ENCODE assay signal across 8 cellular contexts in the genomic region with DNA sequence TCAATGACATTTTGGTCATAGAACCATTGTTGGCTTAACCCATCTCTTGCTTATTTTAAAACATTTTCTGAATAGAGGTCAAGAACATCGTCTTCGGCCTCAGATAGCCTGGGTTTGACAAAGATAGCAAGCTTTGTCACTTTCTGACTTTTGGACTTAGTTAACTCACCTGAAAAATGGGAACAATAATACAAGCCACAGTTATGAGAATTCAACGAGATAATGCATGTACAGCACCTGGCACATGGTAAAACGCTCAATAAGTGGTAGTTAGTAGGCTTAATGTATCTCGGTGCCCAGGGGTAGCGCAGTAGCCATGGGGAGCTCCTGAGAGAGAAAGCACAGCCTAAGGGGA. TPM values are rescaled to one million over a fixed set of nuclear protein-coding genes. Genes with fewer than 3 reads are reported as not detected.
DNase-seq lines count a peak whose midpoint lies in the region; ATAC-seq and TF ChIP-seq lines count a peak whose summit lies in the region.

No MANE protein-coding gene starts in this region.

- H3K4me3 Mint-ChIP-seq in CD4-positive, alpha-beta memory T cell: peak overlapping the region; percentile 90 to 97 (median 92)
- peak overlapping the region; percentile 86 for H3K4me3 Mint-ChIP-seq in chondrocyte (ENCODE audit: unreplicated experiment)
- peak overlapping the region; percentile 95 for H3K4me3 Mint-ChIP-seq in natural killer cell treated with Interleukin-12 subunit alpha and Interleukin-12 subunit beta and Interleukin-15 and Interleukin-18, amount 100 ng/mL, for 72 hours

- peaks cover 14% of the 10 kb centered on the region for H3K36me3 ChIP-seq in CD4-positive, alpha-beta memory T cell (ENCODE audit: insufficient read depth, low read length)

- peak overlapping the region; percentile 69 to 77 for H3K4me3 ChIP-seq in CD4-positive, alpha-beta memory T cell (ENCODE audit: low read length in 2 of 2)
- H3K4me3 ChIP-seq in HL-60 (replicated peaks; ENCODE audit: insufficient read depth, low read length): peak overlapping the region; percentile 99

- no peak for TF ChIP-seq CTCF in HL-60 (IDR thresholded peaks at IDR 0.05; ENCODE audit: insufficient read depth, low read length)
- no peak for TF ChIP-seq CTCF in chondrocyte (IDR thresholded peaks at IDR 0.05)
- no peak for TF ChIP-seq CTCF in GM20000 (IDR thresholded peaks at IDR 0.05; ENCODE audit: extremely low read depth, missing control alignments)

- H3K27ac ChIP-seq in CD4-positive, alpha-beta memory T cell (ENCODE audit: low read depth, low read length): peak overlapping the region; percentile 73
- peak overlapping the region; percentile 73 for H3K27ac ChIP-seq in HL-60 (replicated peaks)

- no peaks in the 10 kb centered on the region for H3K27me3 ChIP-seq in CD4-positive, alpha-beta memory T cell (ENCODE audit: insufficient read depth, low read length)
- no peaks in the 10 kb centered on the region for H3K27me3 ChIP-seq in HL-60 (ENCODE audit: insufficient read depth, poor library complexity, severe bottlenecking)

- DNase-seq in CD4-positive, alpha-beta memory T cell: no peak
- no peak for DNase-seq in HL-60 (ENCODE audit: low read depth in 1 of 2, low spot score in 1 of 2)
- no peak for DNase-seq in chondrocyte (ENCODE audit: low spot score)
- no peak for DNase-seq in natural killer cell treated with Interleukin-12 subunit alpha and Interleukin-12 subunit beta and Interleukin-15 and Interleukin-18, amount 100 ng/mL, for 72 hours (ENCODE audit: low spot score)
- DNase-seq in NCI-H2171 treated with DMSO at 0.1 percent for 48 hours (lab: John Stamatoyannopoulos, UW): no peak
- DNase-seq in GM20000 (ENCODE audit: low spot score): no peak

- intact Hi-C loops in CD4-positive, alpha-beta memory T cell (cut with micrococcal nuclease): loop anchor here (1.0 to 10.0 kb wide), 3 partner anchors 108 to 529 kb away; a partner anchor contains a TSS

- POLR2A ChIA-PET in CD4-positive, alpha-beta memory T cell (lab: Charles Lee; ENCODE audit: partially characterized antibody): interaction anchor here (0.7 to 1.4 kb wide), 4 partner anchors 9 to 322 kb away, joined by 3 to 6 read pairs (median 4); a partner anchor contains a TSS

- H3K4me1 ChIP-seq in CD4-positive, alpha-beta memory T cell (ENCODE audit: insufficient read depth, low read length): peaks cover 46% of the 10 kb centered on the region

- no peak for ATAC-seq in natural killer cell treated with Interleukin-12 subunit alpha and Interleukin-12 subunit beta and Interleukin-15 and Interleukin-18, amount 100 ng/mL, for 72 hours
- ATAC-seq in GM21381 (IDR thresholded peaks at IDR 0.05; ENCODE audit: unreplicated experiment): no peak
- ATAC-seq in HG02938 (IDR thresholded peaks at IDR 0.05; ENCODE audit: unreplicated experiment): no peak

- peak overlapping the region; percentile 79 to 93 (median 91) for H3K27ac Mint-ChIP-seq in CD4-positive, alpha-beta memory T cell
- peak overlapping the region; percentile 73 for H3K27ac Mint-ChIP-seq in chondrocyte (ENCODE audit: unreplicated experiment)
- peak overlapping the region; percentile 68 to 86 for H3K27ac Mint-ChIP-seq in natural killer cell treated with Interleukin-12 subunit alpha and Interleukin-12 subunit beta and Interleukin-15 and Interleukin-18, amount 100 ng/mL, for 72 hours

- CTCF ChIA-PET in CD4-positive, alpha-beta memory T cell (lab: Charles Lee; ENCODE audit: partially characterized antibody): interaction anchor here (0.8 to 1.1 kb wide), 3 partner anchors 15 to 72 kb away, joined by 3 read pairs; no protein-coding TSS in a partner anchor

- peaks cover 0 to 2% (median 0%) of the 10 kb centered on the region in 8 donors for H3K9me3 Mint-ChIP-seq in CD4-positive, alpha-beta memory T cell
- H3K9me3 Mint-ChIP-seq in chondrocyte (ENCODE audit: low read depth): no peaks in the 10 kb centered on the region
- no peaks in the 10 kb centered on the region for H3K9me3 Mint-ChIP-seq in natural killer cell treated with Interleukin-12 subunit alpha and Interleukin-12 subunit beta and Interleukin-15 and Interleukin-18, amount 100 ng/mL, for 72 hours

- no peaks in the 10 kb centered on the region for H3K27me3 Mint-ChIP-seq in CD4-positive, alpha-beta memory T cell
- no peaks in the 10 kb centered on the region for H3K27me3 Mint-ChIP-seq in chondrocyte (ENCODE audit: low read depth)
- H3K27me3 Mint-ChIP-seq in natural killer cell treated with Interleukin-12 subunit alpha and Interleukin-12 subunit beta and Interleukin-15 and Interleukin-18, amount 100 ng/mL, for 72 hours: no peaks in the 10 kb centered on the region

- peaks cover 46 to 81% (median 66%) of the 10 kb centered on the region in 4 donors for H3K4me1 Mint-ChIP-seq in CD4-positive, alpha-beta memory T cell
- H3K4me1 Mint-ChIP-seq in chondrocyte (ENCODE audit: low read depth): peaks cover 52% of the 10 kb centered on the region
- H3K4me1 Mint-ChIP-seq in natural killer cell treated with Interleukin-12 subunit alpha and Interleukin-12 subunit beta and Interleukin-15 and Interleukin-18, amount 100 ng/mL, for 72 hours (ENCODE audit: low read depth in 2 of 2): peaks cover 43 to 55% of the 10 kb centered on the region in 2 donors

- peaks cover 0 to 50% of the 10 kb centered on the region in 2 donors for H3K36me3 Mint-ChIP-seq in CD4-positive, alpha-beta memory T cell
- H3K36me3 Mint-ChIP-seq in chondrocyte (ENCODE audit: low read depth): peaks cover under 1% of the 10 kb centered on the region
- H3K36me3 Mint-ChIP-seq in natural killer cell treated with Interleukin-12 subunit alpha and Interleukin-12 subunit beta and Interleukin-15 and Interleukin-18, amount 100 ng/mL, for 72 hours: peaks cover 9% of the 10 kb centered on the region

- no peaks in the 10 kb centered on the region for H3K9me3 ChIP-seq in CD4-positive, alpha-beta memory T cell (ENCODE audit: control insufficient read depth in 1 of 2, low read length in 2 of 2)

RNA-seq across cellular contexts. Expression of a gene that starts 0.4 kb away (rescaled TPM):
- total RNA-seq in CD4-positive, alpha-beta memory T cell: 10 to 100 TPM; 51.8 to 57.9 TPM
- 10 to 100 TPM; 30.2 to 34.3 TPM for polyA plus RNA-seq in CD4-positive, alpha-beta memory T cell
- total RNA-seq in chondrocyte: 28.0 to 45.6 TPM (median 29.4 TPM) in 3 replicates
- total RNA-seq in natural killer cell treated with Interleukin-12 subunit alpha and Interleukin-12 subunit beta and Interleukin-15 and Interleukin-18, amount 100 ng/mL, for 72 hours: 10 to 100 TPM; 35.9 to 62.5 TPM

RNA-seq across cellular contexts. Expression of a gene that starts 4.7 kb away (rescaled TPM):
- 10 to 100 TPM; 29.1 to 30.5 TPM for total RNA-seq in CD4-positive, alpha-beta memory T cell
- polyA plus RNA-seq in CD4-positive, alpha-beta memory T cell: 10 to 100 TPM; 52.2 to 74.0 TPM
- 17.5 to 24.0 TPM (median 21.9 TPM) in 3 replicates for total RNA-seq in chondrocyte
- total RNA-seq in natural killer cell treated with Interleukin-12 subunit alpha and Interleukin-12 subunit beta and Interleukin-15 and Interleukin-18, amount 100 ng/mL, for 72 hours: 10 to 100 TPM; 25.3 to 29.4 TPM
